Comparison of ENCODE assay signal across 19 cellular contexts in genomic region chr15:89824607-89824867, GRCh38.
"Had no signal": no experiment of that assay in that cellular context is flagged by ENCODE, and none has a peak within 500 bp of the region (broad histone marks: within the 10 kb centered on the region; RNA-seq: fewer than 3 reads in every experiment).

No MANE protein-coding gene starts in this region.

- H3K4me3 Mint-ChIP-seq: activated naive CD8-positive, alpha-beta T cell treated with anti-CD3 and anti-CD28 coated beads for 36 hours; activated T-cell treated with anti-CD3 and anti-CD28 coated beads, Interleukin-2, amount 50 U/mL, for 24 hours; endodermal cell; nephron; T-helper 1 cell treated with Interleukin-12 subunit alpha and Interleukin-12 subunit beta and Interleukin-4 antibody, amounts not matched to agents 30 μg/mL and 1 μg/mL, for 36 hours; WTC11 had no signal

- ATAC-seq: gastroesophageal sphincter; stimulated activated naive CD8-positive, alpha-beta T cell treated with anti-CD3 and anti-CD28 coated beads, Interleukin-15, Interleukin-2, amounts not matched to agents 100 U/mL and 50 U/mL, for 24 hours; WTC11 had no signal

- H3K36me3 Mint-ChIP-seq: activated naive CD8-positive, alpha-beta T cell treated with anti-CD3 and anti-CD28 coated beads for 36 hours; WTC11 had no signal

- H3K4me1 Mint-ChIP-seq: activated naive CD8-positive, alpha-beta T cell treated with anti-CD3 and anti-CD28 coated beads for 36 hours; endodermal cell had no signal

- H3K9me3 Mint-ChIP-seq: activated naive CD8-positive, alpha-beta T cell treated with anti-CD3 and anti-CD28 coated beads for 36 hours; activated T-cell treated with anti-CD3 and anti-CD28 coated beads, Interleukin-2, amount 50 U/mL, for 24 hours; activated T-helper 2 cell treated with anti-CD3 and anti-CD28 coated beads, Interferon-gamma antibody, Interleukin-2, Interleukin-4, amounts not matched to agents 10 μg/mL and 5 μg/mL and 100 μg/mL, durations not matched to agents 14 hours and 24 hours and 36 hours; endodermal cell; nephron; T-helper 1 cell treated with Interleukin-12 subunit alpha and Interleukin-12 subunit beta and Interleukin-4 antibody, amounts not matched to agents 30 μg/mL and 1 μg/mL, for 36 hours; WTC11 had no signal

- H3K27ac ChIP-seq: esophagus squamous epithelium, gastroesophageal sphincter, thyroid gland had no signal

- DNase-seq: activated naive CD4-positive, alpha-beta T cell treated with Interleukin-2 at 50 U/mL for 16 hours; activated naive CD8-positive, alpha-beta T cell treated with anti-CD3 and anti-CD28 coated beads for 36 hours; activated T-cell treated with anti-CD3 and anti-CD28 coated beads, Interleukin-2, amount 50 U/mL, for 24 hours; cerebellar nuclear complex; endodermal cell; esophagus squamous epithelium; head of caudate nucleus; hypothalamus; occipital lobe; stimulated activated CD4-positive, alpha-beta T cell treated with anti-CD3 and anti-CD28 coated beads, Interleukin-4, amount 100 ng/mL, for 24 hours; stimulated activated naive CD8-positive, alpha-beta T cell treated with anti-CD3 and anti-CD28 coated beads, Interleukin-15, Interleukin-2, amounts not matched to agents 100 U/mL and 50 U/mL, for 24 hours; T1000; thyroid gland had no signal

- H3K27ac Mint-ChIP-seq: activated naive CD8-positive, alpha-beta T cell treated with anti-CD3 and anti-CD28 coated beads for 36 hours; activated T-cell treated with anti-CD3 and anti-CD28 coated beads, Interleukin-2, amount 50 U/mL, for 24 hours; activated T-helper 2 cell treated with anti-CD3 and anti-CD28 coated beads, Interferon-gamma antibody, Interleukin-2, Interleukin-4, amounts not matched to agents 10 μg/mL and 5 μg/mL and 100 μg/mL, durations not matched to agents 14 hours and 24 hours and 36 hours; endodermal cell; nephron; T-helper 1 cell treated with Interleukin-12 subunit alpha and Interleukin-12 subunit beta and Interleukin-4 antibody, amounts not matched to agents 30 μg/mL and 1 μg/mL, for 36 hours; WTC11 had no signal

- H3K4me3 ChIP-seq: coronary artery, esophagus squamous epithelium, gastroesophageal sphincter, thyroid gland had no signal

- H3K27me3 ChIP-seq: thyroid gland had no signal

- H3K36me3 ChIP-seq: esophagus squamous epithelium, gastroesophageal sphincter, thyroid gland had no signal

- H3K9me3 ChIP-seq: esophagus squamous epithelium, gastroesophageal sphincter, thyroid gland had no signal
